22 cellular contexts compared by ENCODE assay signal in the genomic region with DNA sequence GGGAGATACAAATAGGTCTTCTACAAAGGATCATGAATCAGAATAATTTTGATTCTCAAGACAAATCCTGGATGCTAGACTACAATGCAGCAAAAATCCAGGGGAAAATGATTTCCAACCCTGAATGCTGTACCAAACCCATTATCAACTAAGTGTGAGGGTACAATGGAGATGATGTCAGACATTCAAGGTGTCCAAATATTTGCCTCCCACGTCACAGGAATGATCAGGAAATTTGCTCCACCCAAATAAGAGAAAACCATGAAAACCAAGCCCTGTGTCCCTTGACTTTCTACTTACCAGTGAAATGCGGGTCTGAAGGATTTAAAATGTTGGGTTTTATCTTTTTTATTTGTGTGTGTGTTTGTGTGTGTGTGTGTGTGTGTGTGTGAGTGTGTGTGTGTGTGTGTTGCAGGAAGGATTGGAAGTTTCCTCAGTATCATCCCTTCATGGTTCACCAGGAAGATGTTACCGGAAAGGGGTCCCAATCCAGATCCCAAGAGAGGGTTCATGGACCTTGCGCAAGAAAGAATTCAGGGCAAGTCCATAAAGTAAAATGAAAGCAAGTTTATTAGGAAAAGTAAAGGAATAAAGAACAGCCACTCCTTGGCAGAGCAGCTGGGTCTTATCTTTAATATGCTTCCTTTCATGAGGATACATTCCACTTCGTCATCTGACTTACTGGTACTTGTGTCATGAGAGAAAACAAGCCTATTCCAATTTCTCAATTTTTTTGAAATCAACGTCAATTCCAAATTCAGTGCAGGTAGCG.
DNase-seq lines count a peak whose midpoint lies in the region; ATAC-seq lines count a peak whose summit lies in the region.
"Had no signal": no experiment of that assay in that cellular context is flagged by ENCODE, and none has a peak within 500 bp of the region (broad histone marks: within the 10 kb centered on the region; RNA-seq: fewer than 3 reads in every experiment).

No MANE protein-coding gene starts in this region.

- no peaks in the 10 kb centered on the region for H3K36me3 ChIP-seq in trophoblast cell (ENCODE audit: control insufficient read depth in 1 of 2, insufficient read depth in 2 of 2, low read length in 2 of 2)

- no peak overlapping the region for H2AK5ac ChIP-seq in trophoblast cell (ENCODE audit: low read length)

- H2BK120ac ChIP-seq in trophoblast cell (ENCODE audit: insufficient read depth, low read length, poor library complexity): no peak overlapping the region

- H3K4me1 ChIP-seq in trophoblast cell (ENCODE audit: control insufficient read depth in 1 of 2, insufficient read depth in 2 of 2, low read length in 2 of 2): no peaks in the 10 kb centered on the region

- no peak overlapping the region for H3K14ac ChIP-seq in trophoblast cell (ENCODE audit: low read length)

- no peak overlapping the region for H4K8ac ChIP-seq in trophoblast cell (ENCODE audit: low read depth, low read length)

- H3K18ac ChIP-seq in trophoblast cell (ENCODE audit: low read length): no peak overlapping the region

- peaks cover 3% of the 10 kb centered on the region for H3K9me3 ChIP-seq in trophoblast cell (ENCODE audit: insufficient read depth, low read depth, low read length)

- H3K79me1 ChIP-seq in trophoblast cell (ENCODE audit: low read length): peaks cover 4% of the 10 kb centered on the region

- no peak overlapping the region for H4K12ac ChIP-seq in trophoblast cell (ENCODE audit: low read depth, low read length)

- WGBS in trophoblast cell (ENCODE audit: extremely low coverage, insufficient coverage, insufficient read length): no CpG with 5 or more reads among the region's 7 CpGs

- intact Hi-C loops in left cardiac atrium (cut with DNase I): no loop called here

- H3K27ac ChIP-seq in trophoblast cell (ENCODE audit: low read depth, low read length): no peak overlapping the region
- H3K27ac ChIP-seq: epithelial cell of prostate, skin epidermis had no signal

- H3K4ac ChIP-seq in trophoblast cell (ENCODE audit: low read depth, low read length): no peak overlapping the region

- peak; percentile 16 for DNase-seq in DMS53 treated with DMSO at 0.1 percent for 48 hours (lab: John Stamatoyannopoulos, UW; ENCODE audit: unreplicated experiment)
- peak; percentile 9 for DNase-seq in NCI-H460 (ENCODE audit: extremely low read depth, low read depth)
- DNase-seq in left cardiac atrium: no peak
- DNase-seq in trophoblast cell: peak; percentile 8 to 58
- no peak for DNase-seq in NCI-H510A (lab: John Stamatoyannopoulos, UW)
- no peak for DNase-seq in NCI-H526 (lab: John Stamatoyannopoulos, UW)
- DNase-seq in NCI-H1436 treated with DMSO at 0.1 percent for 48 hours (lab: John Stamatoyannopoulos, UW): no peak
- DNase-seq: activated CD8-positive, alpha-beta memory T cell treated with anti-CD3 and anti-CD28 coated beads for 24 hours; activated naive CD4-positive, alpha-beta T cell treated with anti-CD3 and anti-CD28 coated beads, Interleukin-2, amount 50 U/mL, for 16 hours; activated T-cell treated with anti-CD3 and anti-CD28 coated beads, Interleukin-2, amount 50 U/mL, for 24 hours; anterior cingulate cortex; kidney; NCI-H2171; NCI-H69; OCI-M1; stimulated activated CD4-positive, alpha-beta T cell treated with anti-CD3 and anti-CD28 coated beads, Interleukin-2, amount 100 ng/mL, for 48 hours; stimulated activated naive B cell treated with anti-CD40 and anti-IgM and Interleukin-4, amounts not matched to agents 10 μg/mL and 1 μg/mL and 100 μg/mL, for 72 hours had no signal

- H2BK12ac ChIP-seq in trophoblast cell (ENCODE audit: low read length): no peak overlapping the region

- H2AFZ ChIP-seq in trophoblast cell (ENCODE audit: insufficient read depth, low read length, poor library complexity): no peak overlapping the region

- H4K91ac ChIP-seq in trophoblast cell (ENCODE audit: low read depth, low read length): no peak overlapping the region

- H3K27me3 ChIP-seq in trophoblast cell (ENCODE audit: insufficient read depth, low read length): no peaks in the 10 kb centered on the region

- no peak overlapping the region for H3K4me3 ChIP-seq in trophoblast cell (ENCODE audit: low read depth, low read length)
- H3K4me3 ChIP-seq: skin epidermis had no signal

- no peaks in the 10 kb centered on the region for H3K79me2 ChIP-seq in trophoblast cell (ENCODE audit: control insufficient read depth, insufficient read depth, low read length, poor library complexity)

- peak; percentile 51 to 57 for ATAC-seq in left cardiac atrium
- no peak for ATAC-seq in GM18858 (IDR thresholded peaks at IDR 0.05; ENCODE audit: unreplicated experiment)
- ATAC-seq: activated CD4-positive, CD25-positive, alpha-beta regulatory T cell treated with anti-CD3 and anti-CD28 coated beads, Interleukin-2, amount 50 U/mL, for 24 hours; naive thymus-derived CD8-positive, alpha-beta T cell; stimulated activated naive B cell treated with anti-CD40 and anti-IgM and Interleukin-4, amounts not matched to agents 10 μg/mL and 1 μg/mL and 100 μg/mL, for 72 hours had no signal

- no peak overlapping the region for H3K23ac ChIP-seq in trophoblast cell (ENCODE audit: low read length)

- H2BK5ac ChIP-seq in trophoblast cell (ENCODE audit: low read depth, low read length, poor library complexity): no peak overlapping the region

- no peak overlapping the region for H3K4me2 ChIP-seq in trophoblast cell (ENCODE audit: low read length)

- H3K9ac ChIP-seq in trophoblast cell (ENCODE audit: low read length): no peak overlapping the region

Comparison
In these comparisons a context has a peak if more than half of its experiments do, and no peak if none do; other contexts are left out.
1. DNase-seq: peak in DMS53 treated with DMSO at 0.1 percent for 48 hours (single experiment), NCI-H460 (single experiment) and trophoblast cell (2 of 2); none in left cardiac atrium (single experiment), NCI-H510A (single experiment), NCI-H526 (0 of 2) and NCI-H1436 treated with DMSO at 0.1 percent for 48 hours (single experiment).